Comparison of ENCODE assay signal across 8 cellular contexts in the genomic region with DNA sequence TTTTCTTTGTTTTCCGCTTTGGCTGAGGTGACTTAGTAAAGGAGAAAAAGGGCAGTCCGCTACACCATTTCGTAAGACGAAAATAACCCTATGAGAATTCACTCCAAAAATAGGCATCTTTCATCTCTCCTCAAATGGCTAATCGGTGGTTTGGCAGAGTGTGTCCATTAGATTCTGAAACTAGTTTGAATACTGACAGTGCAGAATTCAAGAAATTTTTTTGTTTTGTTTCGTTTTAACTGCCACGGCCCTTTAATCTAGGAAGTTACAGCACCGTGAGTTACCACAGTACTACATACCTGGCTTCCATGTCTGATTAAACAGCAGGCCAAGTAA.
DNase-seq lines count a peak whose midpoint lies in the region; ATAC-seq, FAIRE-seq and TF ChIP-seq lines count a peak whose summit lies in the region.

No MANE protein-coding gene starts in this region.

- H3K9me3 ChIP-seq in A549 = no peaks in the 10 kb centered on the region

- TF ChIP-seq EP300 in A549 (IDR thresholded peaks at IDR 0.05) = no peak

- peak overlapping the region; percentile 98 for H3K27ac Mint-ChIP-seq in MCF 10A (ENCODE audit: low read depth, unreplicated experiment)
- H3K27ac Mint-ChIP-seq in stimulated activated naive CD8-positive, alpha-beta T cell treated with anti-CD3 and anti-CD28 coated beads, Interleukin-15, amount 100 ng/mL, for 72 hours = peak overlapping the region; percentile 91 to 97

- 2% methylated on average over 8 of the region's 8 CpGs for WGBS in A549 (ENCODE audit: missing lambda C conversion rate)

- peak overlapping the region; percentile 72 for H3K4me3 ChIP-seq in A549

- H3K4me1 Mint-ChIP-seq in MCF 10A (ENCODE audit: insufficient read depth, unreplicated experiment) = peaks cover 10% of the 10 kb centered on the region
- H3K4me1 Mint-ChIP-seq in stimulated activated naive CD8-positive, alpha-beta T cell treated with anti-CD3 and anti-CD28 coated beads, Interleukin-15, amount 100 ng/mL, for 72 hours = peaks cover 18% of the 10 kb centered on the region

- peak overlapping the region; percentile 90 for H3K27ac ChIP-seq in A549

- no peak for FAIRE-seq in A549 (lab: Jason Lieb, UNC)

- H3K36me3 Mint-ChIP-seq in MCF 10A (ENCODE audit: insufficient read depth, unreplicated experiment) = no peaks in the 10 kb centered on the region

- H3K4me3 Mint-ChIP-seq in MCF 10A (ENCODE audit: unreplicated experiment) = peak overlapping the region; percentile 89
- peak overlapping the region; percentile 93 to 95 for H3K4me3 Mint-ChIP-seq in stimulated activated naive CD8-positive, alpha-beta T cell treated with anti-CD3 and anti-CD28 coated beads, Interleukin-15, amount 100 ng/mL, for 72 hours

- BruUV-seq in MCF 10A (replicated peaks; lab: Mats Ljungman, UMichigan) = TSS peak; percentile 94

- no peak for TF ChIP-seq POLR2A in A549 (IDR thresholded peaks at IDR 0.05; ENCODE audit: low read length)

- peaks cover 21% of the 10 kb centered on the region for H3K4me1 ChIP-seq in A549

- DNase-seq in A549 (ENCODE audit: low read depth in 1 of 2, low spot score in 1 of 2) = peak in 1 of 2 experiments; percentile 4
- peak; percentile 73 for DNase-seq in GM10248 (ENCODE audit: extremely low spot score)
- peak; percentile 34 for DNase-seq in NCI-H1048 (lab: John Stamatoyannopoulos, UW)
- DNase-seq in MCF 10A (ENCODE audit: unreplicated experiment) = peak; percentile 65
- DNase-seq in kidney glomerular epithelial cell (lab: John Stamatoyannopoulos, UW) = peak; percentile 74
- DNase-seq in stimulated activated naive CD8-positive, alpha-beta T cell treated with anti-CD3 and anti-CD28 coated beads, Interleukin-15, amount 100 ng/mL, for 72 hours = peak in 1 of 2 donors; percentile 24
- DNase-seq in activated effector memory CD4-positive, alpha-beta T cell treated with anti-CD3 and anti-CD28 coated beads, Interleukin-2, amount 50 U/mL, for 16 hours = no peak

- TF ChIP-seq RAD21 in A549 (conservative IDR thresholded peaks at IDR 0.05 in 1 of 2, IDR thresholded peaks at IDR 0.05 in 1 of 2) = no peak

- TF ChIP-seq CTCF in A549 (IDR thresholded peaks at IDR 0.05) = no peak
- no peak for TF ChIP-seq CTCF in GM10248 (IDR thresholded peaks at IDR 0.05; ENCODE audit: control extremely low read depth, extremely low read depth, low read depth, missing control alignments)
- TF ChIP-seq CTCF in MCF 10A (IDR thresholded peaks at IDR 0.05; ENCODE audit: unreplicated experiment) = no peak

- CTCF ChIA-PET in A549 (lab: Yijun Ruan, JAX) (no interaction called here), GM10248 (lab: Yijun Ruan, JAX) (no interaction called here), MCF 10A (lab: Yijun Ruan, JAX) (interaction anchor here (1.5 kb wide), 1 partner anchor 229 kb away, joined by 5 read pairs; no protein-coding TSS in a partner anchor)

- ATAC-seq in A549 (peak; percentile 25 to 41; a peak in 4 of 6 replicates), HG02571 (IDR thresholded peaks at IDR 0.05; ENCODE audit: unreplicated experiment) (peak; percentile 61)
- ATAC-seq in stimulated activated naive CD8-positive, alpha-beta T cell treated with anti-CD3 and anti-CD28 coated beads, Interleukin-15, amount 100 ng/mL, for 72 hours = peak; percentile 52

- H3K9me3 Mint-ChIP-seq in MCF 10A (ENCODE audit: unreplicated experiment) = no peaks in the 10 kb centered on the region
- H3K9me3 Mint-ChIP-seq in stimulated activated naive CD8-positive, alpha-beta T cell treated with anti-CD3 and anti-CD28 coated beads, Interleukin-15, amount 100 ng/mL, for 72 hours = no peaks in the 10 kb centered on the region

- H3K27me3 Mint-ChIP-seq in MCF 10A (ENCODE audit: insufficient read depth, unreplicated experiment) = no peaks in the 10 kb centered on the region
- H3K27me3 Mint-ChIP-seq in stimulated activated naive CD8-positive, alpha-beta T cell treated with anti-CD3 and anti-CD28 coated beads, Interleukin-15, amount 100 ng/mL, for 72 hours = no peaks in the 10 kb centered on the region

- POLR2A ChIA-PET in A549 (lab: Yijun Ruan, JAX) = no interaction called here
- POLR2A ChIA-PET in GM10248 (lab: Yijun Ruan, JAX) = no interaction called here
- POLR2A ChIA-PET in MCF 10A (lab: Yijun Ruan, JAX) = interaction anchor here (1.4 to 2.2 kb wide), 3 partner anchors 9 to 72 kb away, joined by 4 to 8 read pairs (median 4); no protein-coding TSS in a partner anchor

- intact Hi-C loops in MCF 10A (cut with micrococcal nuclease) = loop anchor here (5.0 kb wide), 1 partner anchor 71 kb away; no protein-coding TSS in a partner anchor

- peak overlapping the region; percentile 77 for H3K4me2 ChIP-seq in A549

TF ChIP-seq in A549, 52 proteins besides CTCF, POLR2A, EP300 and RAD21:
- TF ChIP-seq HDAC2 (IDR thresholded peaks at IDR 0.05) (no peak), RNF2 (IDR thresholded peaks at IDR 0.05; ENCODE audit: borderline replicate concordance, low read depth) (no peak), ZFP36 (IDR thresholded peaks at IDR 0.05; ENCODE audit: borderline replicate concordance, partially characterized antibody) (no peak), PHF8 (IDR thresholded peaks at IDR 0.05; ENCODE audit: borderline replicate concordance, low read depth) (peak; percentile 13; the same call in 1 of the 2 replicates), REST (IDR thresholded peaks at IDR 0.05) (no peak)
